Comparison of ENCODE assay signal across 8 cellular contexts in genomic region chr11:11841605-11842425, GRCh38. TPM values are rescaled to one million over a fixed set of nuclear protein-coding genes. Genes with fewer than 3 reads are reported as not detected.
DNase-seq lines count a peak whose midpoint lies in the region; ATAC-seq and FAIRE-seq lines count a peak whose summit lies in the region.

TSS of gene USP47 (plus strand) at chr11:11841972. CDS start at chr11:11842186, 214 bp downstream.

- H3K27me3 Mint-ChIP-seq in activated CD4-positive, alpha-beta T cell treated with anti-CD3 and anti-CD28 coated beads for 36 hours: peaks cover 8% of the 10 kb centered on the region

- no peak within 1 kb of the TSS for H3K4me3 Mint-ChIP-seq in activated CD4-positive, alpha-beta T cell treated with anti-CD3 and anti-CD28 coated beads for 36 hours

- H3K27ac ChIP-seq in BLaER1 (peak within 1 kb of the TSS; percentile 99), cingulate gyrus (ENCODE audit: low read depth, low read length) (peak within 1 kb of the TSS; percentile 95)

- H3K27ac Mint-ChIP-seq in activated CD4-positive, alpha-beta T cell treated with anti-CD3 and anti-CD28 coated beads for 36 hours: no peak within 1 kb of the TSS

- CTCF ChIA-PET in activated CD4-positive, alpha-beta T cell treated with anti-CD3 and anti-CD28 coated beads for 36 hours (lab: Charles Lee): interaction anchor here (0.5 to 3.8 kb wide), 10 partner anchors 7 to 899 kb away, joined by 3 to 15 read pairs (median 4); no protein-coding TSS in a partner anchor

- peaks cover 27% of the 10 kb centered on the region for H3K4me1 Mint-ChIP-seq in activated CD4-positive, alpha-beta T cell treated with anti-CD3 and anti-CD28 coated beads for 36 hours

- H3K4me3 ChIP-seq in BLaER1: peak within 1 kb of the TSS; percentile 94

- FAIRE-seq in GM19239 (lab: Jason Lieb, UNC): peak; percentile 87

- no peaks in the 10 kb centered on the region for H3K9me3 ChIP-seq in BLaER1

- peak; percentile 50 for DNase-seq in GM19239 (ENCODE audit: insufficient read length, low spot score)
- DNase-seq in NCI-H460 (ENCODE audit: extremely low read depth, low read depth): peak; percentile 75
- DNase-seq in activated CD4-positive, alpha-beta T cell treated with anti-CD3 and anti-CD28 coated beads for 36 hours: peak; percentile 97
- peak; percentile 86 to 96 for DNase-seq in left colon
- DNase-seq in stimulated activated CD4-positive, alpha-beta T cell treated with anti-CD3 and anti-CD28 coated beads, Interleukin-1b, Interleukin-23, amount 100 ng/mL, for 48 hours: peak; percentile 92

- intact Hi-C loops in activated CD4-positive, alpha-beta T cell treated with anti-CD3 and anti-CD28 coated beads for 36 hours (cut with DNase I, micrococcal nuclease): loop anchor here (1.0 to 10.0 kb wide), 17 partner anchors 14 to 1537 kb away; partner anchors contain the start of genes ADM (in 2 of the 2), AMPD3 (in 2 of the 2), EIF4G2 (in 2 of the 2) and ZBED5 (in 2 of the 2)
- intact Hi-C loops in left colon (cut with DNase I, micrococcal nuclease): no loop called here

- H4K20me1 ChIP-seq in BLaER1: peaks cover 42% of the 10 kb centered on the region

- peak within 1 kb of the TSS; percentile 99 for H3K9ac ChIP-seq in BLaER1

- ATAC-seq in HG03439 (IDR thresholded peaks at IDR 0.05; ENCODE audit: unreplicated experiment) (peak; percentile 70), left colon (peak; percentile 82)
- ATAC-seq in activated CD4-positive, alpha-beta T cell treated with anti-CD3 and anti-CD28 coated beads for 36 hours: peak; percentile 54

- H3K36me3 ChIP-seq in BLaER1: no peaks in the 10 kb centered on the region

- POLR2A ChIA-PET in activated CD4-positive, alpha-beta T cell treated with anti-CD3 and anti-CD28 coated beads for 36 hours (lab: Charles Lee): interaction anchor here (0.6 to 5.7 kb wide), 7 partner anchors 14 to 984 kb away, joined by 3 to 44 read pairs (median 4); partner anchors contain the start of gene ZBED5

- peaks cover 2% of the 10 kb centered on the region for H3K36me3 Mint-ChIP-seq in activated CD4-positive, alpha-beta T cell treated with anti-CD3 and anti-CD28 coated beads for 36 hours (ENCODE audit: low read depth)

- no peaks in the 10 kb centered on the region for H3K9me3 Mint-ChIP-seq in activated CD4-positive, alpha-beta T cell treated with anti-CD3 and anti-CD28 coated beads for 36 hours (ENCODE audit: low read depth)

- H3K27me3 ChIP-seq in BLaER1: no peaks in the 10 kb centered on the region

- peaks cover 33% of the 10 kb centered on the region for H3K4me1 ChIP-seq in BLaER1

- H3K4me2 ChIP-seq in BLaER1: peak within 1 kb of the TSS; percentile 90

RNA-seq across cellular contexts. Expression of gene USP47, which starts in this region (rescaled TPM):
- total RNA-seq in NCI-H460 (2014; rRNA removed; shearing (Covaris generic)): 27.0 and 33.5 TPM in 2 replicates
- 20.5 and 21.9 TPM in 2 replicates for polyA plus RNA-seq in NCI-H460 (2014; cell fraction: nucleus; rRNA removed)
- 10 to 100 TPM; 43.3 to 56.3 TPM for total RNA-seq in activated CD4-positive, alpha-beta T cell treated with anti-CD3 and anti-CD28 coated beads for 36 hours
- 10 to 100 TPM; 35.3 to 38.9 TPM for total RNA-seq in left colon

Comparison
In these comparisons a context has a peak if more than half of its experiments do, and no peak if none do; other contexts are left out.
1. Peak in every context shown above with its lines: DNase-seq, ATAC-seq, H3K4me3 ChIP-seq and H3K27ac ChIP-seq.
2. intact Hi-C loops: an anchor here in activated CD4-positive, alpha-beta T cell treated with anti-CD3 and anti-CD28 coated beads for 36 hours (1.0 to 10.0 kb wide); none called in left colon.